ENCODE assay signal across 1 cellular context in genomic region chr7:47500103-47500563, GRCh38.
A peak's percentile ranks its signal among the peaks of the same experiment; 100 is the strongest.
TF ChIP-seq lines count a peak whose summit lies in the region.

No MANE protein-coding gene starts in this region.

TF ChIP-seq in HepG2, 621 proteins besides CTCF, POLR2A, EP300 and RAD21 (continued from another document and continues in another):
- no peak for TF ChIP-seq CBX1 (IDR thresholded peaks at IDR 0.05; ENCODE audit: low read depth)
- TF ChIP-seq NR2F6 (IDR thresholded peaks at IDR 0.05), result 0 out of 2 replicates have a peak, but pooled peaks have one; percentile 42
- peak; percentile 79 for TF ChIP-seq NR2F6 (CRISPR knock-in tag; IDR thresholded peaks at IDR 0.05)
- no peak for TF ChIP-seq HCFC1 (IDR thresholded peaks at IDR 0.05; ENCODE audit: low read depth, low read length)
- TF ChIP-seq NFKBIZ (CRISPR knock-in tag; IDR thresholded peaks at IDR 0.05), result no peak
- TF ChIP-seq HMG20A (CRISPR knock-in tag; IDR thresholded peaks at IDR 0.05; ENCODE audit: borderline replicate concordance), result peak; percentile 73; the same call in 1 of the 2 replicates
- TF ChIP-seq ZNF570 (CRISPR knock-in tag; IDR thresholded peaks at IDR 0.05; ENCODE audit: borderline replicate concordance), result no peak
- TF ChIP-seq, protein P1, sequence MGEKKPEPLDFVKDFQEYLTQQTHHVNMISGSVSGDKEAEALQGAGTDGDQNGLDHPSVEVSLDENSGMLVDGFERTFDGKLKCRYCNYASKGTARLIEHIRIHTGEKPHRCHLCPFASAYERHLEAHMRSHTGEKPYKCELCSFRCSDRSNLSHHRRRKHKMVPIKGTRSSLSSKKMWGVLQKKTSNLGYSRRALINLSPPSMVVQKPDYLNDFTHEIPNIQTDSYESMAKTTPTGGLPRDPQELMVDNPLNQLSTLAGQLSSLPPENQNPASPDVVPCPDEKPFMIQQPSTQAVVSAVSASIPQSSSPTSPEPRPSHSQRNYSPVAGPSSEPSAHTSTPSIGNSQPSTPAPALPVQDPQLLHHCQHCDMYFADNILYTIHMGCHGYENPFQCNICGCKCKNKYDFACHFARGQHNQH (CRISPR knock-in tag; IDR thresholded peaks at IDR 0.05), result peak; percentile 82
- TF ChIP-seq HMG20B (CRISPR knock-in tag; conservative IDR thresholded peaks at IDR 0.05), result no peak
- TF ChIP-seq BCL3 (CRISPR knock-in tag; IDR thresholded peaks at IDR 0.05), result no peak
- TF ChIP-seq CENPX (CRISPR knock-in tag; IDR thresholded peaks at IDR 0.05), result no peak
- TF ChIP-seq ONECUT2 (CRISPR knock-in tag; IDR thresholded peaks at IDR 0.05), result no peak
- no peak for TF ChIP-seq YEATS2 (CRISPR knock-in tag; IDR thresholded peaks at IDR 0.05; ENCODE audit: borderline replicate concordance)
- TF ChIP-seq, protein P2, sequence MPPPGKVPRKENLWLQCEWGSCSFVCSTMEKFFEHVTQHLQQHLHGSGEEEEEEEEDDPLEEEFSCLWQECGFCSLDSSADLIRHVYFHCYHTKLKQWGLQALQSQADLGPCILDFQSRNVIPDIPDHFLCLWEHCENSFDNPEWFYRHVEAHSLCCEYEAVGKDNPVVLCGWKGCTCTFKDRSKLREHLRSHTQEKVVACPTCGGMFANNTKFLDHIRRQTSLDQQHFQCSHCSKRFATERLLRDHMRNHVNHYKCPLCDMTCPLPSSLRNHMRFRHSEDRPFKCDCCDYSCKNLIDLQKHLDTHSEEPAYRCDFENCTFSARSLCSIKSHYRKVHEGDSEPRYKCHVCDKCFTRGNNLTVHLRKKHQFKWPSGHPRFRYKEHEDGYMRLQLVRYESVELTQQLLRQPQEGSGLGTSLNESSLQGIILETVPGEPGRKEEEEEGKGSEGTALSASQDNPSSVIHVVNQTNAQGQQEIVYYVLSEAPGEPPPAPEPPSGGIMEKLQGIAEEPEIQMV (CRISPR knock-in tag; IDR thresholded peaks at IDR 0.05; ENCODE audit: low read depth), result no peak
- TF ChIP-seq ZNF816 (CRISPR knock-in tag; IDR thresholded peaks at IDR 0.05; ENCODE audit: borderline replicate concordance), result no peak
- no peak for TF ChIP-seq THAP7 (CRISPR knock-in tag; IDR thresholded peaks at IDR 0.05)
- TF ChIP-seq ZSCAN29 (CRISPR knock-in tag; conservative IDR thresholded peaks at IDR 0.05), result 0 out of 2 replicates have a peak, but pooled peaks have one; percentile 21
- no peak for TF ChIP-seq MXI1 (IDR thresholded peaks at IDR 0.05; ENCODE audit: borderline replicate concordance, low read depth, low read length)
- TF ChIP-seq DPF2 (CRISPR knock-in tag; IDR thresholded peaks at IDR 0.05; ENCODE audit: borderline replicate concordance, low read depth), result peak; percentile 48; the same call in 1 of the 2 replicates
- TF ChIP-seq ZNF225 (CRISPR knock-in tag; IDR thresholded peaks at IDR 0.05), result no peak
- TF ChIP-seq, protein P3, sequence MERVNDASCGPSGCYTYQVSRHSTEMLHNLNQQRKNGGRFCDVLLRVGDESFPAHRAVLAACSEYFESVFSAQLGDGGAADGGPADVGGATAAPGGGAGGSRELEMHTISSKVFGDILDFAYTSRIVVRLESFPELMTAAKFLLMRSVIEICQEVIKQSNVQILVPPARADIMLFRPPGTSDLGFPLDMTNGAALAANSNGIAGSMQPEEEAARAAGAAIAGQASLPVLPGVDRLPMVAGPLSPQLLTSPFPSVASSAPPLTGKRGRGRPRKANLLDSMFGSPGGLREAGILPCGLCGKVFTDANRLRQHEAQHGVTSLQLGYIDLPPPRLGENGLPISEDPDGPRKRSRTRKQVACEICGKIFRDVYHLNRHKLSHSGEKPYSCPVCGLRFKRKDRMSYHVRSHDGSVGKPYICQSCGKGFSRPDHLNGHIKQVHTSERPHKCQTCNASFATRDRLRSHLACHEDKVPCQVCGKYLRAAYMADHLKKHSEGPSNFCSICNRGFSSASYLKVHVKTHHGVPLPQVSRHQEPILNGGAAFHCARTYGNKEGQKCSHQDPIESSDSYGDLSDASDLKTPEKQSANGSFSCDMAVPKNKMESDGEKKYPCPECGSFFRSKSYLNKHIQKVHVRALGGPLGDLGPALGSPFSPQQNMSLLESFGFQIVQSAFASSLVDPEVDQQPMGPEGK (CRISPR knock-in tag; IDR thresholded peaks at IDR 0.05), result peak; percentile 53; the same call in 1 of the 2 replicates
- TF ChIP-seq NR2C2 (CRISPR knock-in tag; IDR thresholded peaks at IDR 0.05; ENCODE audit: borderline replicate concordance), result peak; percentile 56; the same call in 1 of the 2 replicates
- 0 out of 2 replicates have a peak, but pooled peaks have one; percentile 56 for TF ChIP-seq ZBTB20 (CRISPR knock-in tag; IDR thresholded peaks at IDR 0.05; ENCODE audit: borderline replicate concordance, low read depth)
- TF ChIP-seq, protein P4, sequence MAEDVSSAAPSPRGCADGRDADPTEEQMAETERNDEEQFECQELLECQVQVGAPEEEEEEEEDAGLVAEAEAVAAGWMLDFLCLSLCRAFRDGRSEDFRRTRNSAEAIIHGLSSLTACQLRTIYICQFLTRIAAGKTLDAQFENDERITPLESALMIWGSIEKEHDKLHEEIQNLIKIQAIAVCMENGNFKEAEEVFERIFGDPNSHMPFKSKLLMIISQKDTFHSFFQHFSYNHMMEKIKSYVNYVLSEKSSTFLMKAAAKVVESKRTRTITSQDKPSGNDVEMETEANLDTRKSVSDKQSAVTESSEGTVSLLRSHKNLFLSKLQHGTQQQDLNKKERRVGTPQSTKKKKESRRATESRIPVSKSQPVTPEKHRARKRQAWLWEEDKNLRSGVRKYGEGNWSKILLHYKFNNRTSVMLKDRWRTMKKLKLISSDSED (CRISPR knock-in tag; IDR thresholded peaks at IDR 0.05), result no peak
- no peak for TF ChIP-seq ZNF660 (CRISPR knock-in tag; IDR thresholded peaks at IDR 0.05; ENCODE audit: borderline replicate concordance, low read depth)
- TF ChIP-seq, protein P5, sequence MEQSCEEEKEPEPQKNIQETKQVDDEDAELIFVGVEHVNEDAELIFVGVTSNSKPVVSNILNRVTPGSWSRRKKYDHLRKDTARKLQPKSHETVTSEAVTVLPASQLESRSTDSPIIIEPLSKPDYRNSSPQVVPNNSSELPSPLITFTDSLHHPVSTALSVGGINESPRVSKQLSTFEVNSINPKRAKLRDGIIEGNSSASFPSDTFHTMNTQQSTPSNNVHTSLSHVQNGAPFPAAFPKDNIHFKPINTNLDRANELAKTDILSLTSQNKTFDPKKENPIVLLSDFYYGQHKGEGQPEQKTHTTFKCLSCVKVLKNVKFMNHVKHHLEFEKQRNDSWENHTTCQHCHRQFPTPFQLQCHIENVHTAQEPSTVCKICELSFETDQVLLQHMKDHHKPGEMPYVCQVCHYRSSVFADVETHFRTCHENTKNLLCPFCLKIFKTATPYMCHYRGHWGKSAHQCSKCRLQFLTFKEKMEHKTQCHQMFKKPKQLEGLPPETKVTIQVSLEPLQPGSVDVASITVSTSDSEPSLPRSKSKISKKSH (CRISPR knock-in tag; IDR thresholded peaks at IDR 0.05; ENCODE audit: borderline replicate concordance), result peak; percentile 85; the same call in 1 of the 2 replicates
- no peak for TF ChIP-seq CREB3 (CRISPR knock-in tag; IDR thresholded peaks at IDR 0.05)
- TF ChIP-seq PRPF4 (IDR thresholded peaks at IDR 0.05; ENCODE audit: low read depth, low read length, poor library complexity, severe bottlenecking), result no peak
- no peak for TF ChIP-seq ZNF672 (CRISPR knock-in tag; IDR thresholded peaks at IDR 0.05)
- peak; percentile 64; the same call in 1 of the 2 replicates for TF ChIP-seq ZSCAN25 (CRISPR knock-in tag; IDR thresholded peaks at IDR 0.05)
- TF ChIP-seq FOSL1 (CRISPR knock-in tag; IDR thresholded peaks at IDR 0.05; ENCODE audit: borderline replicate concordance), result no peak
- peak; percentile 92 for TF ChIP-seq ZNF331 (CRISPR knock-in tag; IDR thresholded peaks at IDR 0.05)
- no peak for TF ChIP-seq CHD4 (IDR thresholded peaks at IDR 0.05; ENCODE audit: borderline replicate concordance, low read length)
- no peak for TF ChIP-seq SIN3B (IDR thresholded peaks at IDR 0.05; ENCODE audit: low read length)
- TF ChIP-seq PCBP1 (IDR thresholded peaks at IDR 0.05; ENCODE audit: borderline replicate concordance, low read depth, low read length), result no peak
- TF ChIP-seq ZBTB43 (CRISPR knock-in tag; conservative IDR thresholded peaks at IDR 0.05), result peak; percentile 52; the same call in 1 of the 2 replicates
- no peak for TF ChIP-seq ZNF557 (CRISPR knock-in tag; IDR thresholded peaks at IDR 0.05)
- peak; percentile 90 for TF ChIP-seq RARA (CRISPR knock-in tag; IDR thresholded peaks at IDR 0.05)
- TF ChIP-seq BORCS8-MEF2B (CRISPR knock-in tag; IDR thresholded peaks at IDR 0.05), result no peak
- TF ChIP-seq ZNF335 (CRISPR knock-in tag; IDR thresholded peaks at IDR 0.05), result no peak
- no peak for TF ChIP-seq SALL2 (CRISPR knock-in tag; IDR thresholded peaks at IDR 0.05)
- no peak for TF ChIP-seq MEIS1 (CRISPR knock-in tag; IDR thresholded peaks at IDR 0.05; ENCODE audit: borderline replicate concordance)
- no peak for TF ChIP-seq SP4 (CRISPR knock-in tag; IDR thresholded peaks at IDR 0.05)
- TF ChIP-seq, protein P6, sequence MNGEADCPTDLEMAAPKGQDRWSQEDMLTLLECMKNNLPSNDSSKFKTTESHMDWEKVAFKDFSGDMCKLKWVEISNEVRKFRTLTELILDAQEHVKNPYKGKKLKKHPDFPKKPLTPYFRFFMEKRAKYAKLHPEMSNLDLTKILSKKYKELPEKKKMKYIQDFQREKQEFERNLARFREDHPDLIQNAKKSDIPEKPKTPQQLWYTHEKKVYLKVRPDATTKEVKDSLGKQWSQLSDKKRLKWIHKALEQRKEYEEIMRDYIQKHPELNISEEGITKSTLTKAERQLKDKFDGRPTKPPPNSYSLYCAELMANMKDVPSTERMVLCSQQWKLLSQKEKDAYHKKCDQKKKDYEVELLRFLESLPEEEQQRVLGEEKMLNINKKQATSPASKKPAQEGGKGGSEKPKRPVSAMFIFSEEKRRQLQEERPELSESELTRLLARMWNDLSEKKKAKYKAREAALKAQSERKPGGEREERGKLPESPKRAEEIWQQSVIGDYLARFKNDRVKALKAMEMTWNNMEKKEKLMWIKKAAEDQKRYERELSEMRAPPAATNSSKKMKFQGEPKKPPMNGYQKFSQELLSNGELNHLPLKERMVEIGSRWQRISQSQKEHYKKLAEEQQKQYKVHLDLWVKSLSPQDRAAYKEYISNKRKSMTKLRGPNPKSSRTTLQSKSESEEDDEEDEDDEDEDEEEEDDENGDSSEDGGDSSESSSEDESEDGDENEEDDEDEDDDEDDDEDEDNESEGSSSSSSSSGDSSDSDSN (CRISPR knock-in tag; IDR thresholded peaks at IDR 0.05), result peak; percentile 45; the same call in 1 of the 2 replicates
- TF ChIP-seq ZNF207 (IDR thresholded peaks at IDR 0.05; ENCODE audit: borderline replicate concordance), result no peak
- no peak; the same call in 1 of the 2 replicates for TF ChIP-seq DNMT3B (CRISPR knock-in tag; conservative IDR thresholded peaks at IDR 0.05)
- TF ChIP-seq MTERF4 (CRISPR knock-in tag; IDR thresholded peaks at IDR 0.05), result 0 out of 2 replicates have a peak, but pooled peaks have one; percentile 43
- TF ChIP-seq ATF1 (CRISPR knock-in tag; IDR thresholded peaks at IDR 0.05), result no peak
- TF ChIP-seq ZNF891 (CRISPR knock-in tag; IDR thresholded peaks at IDR 0.05), result no peak; the same call in 1 of the 2 replicates
- TF ChIP-seq, protein P7, sequence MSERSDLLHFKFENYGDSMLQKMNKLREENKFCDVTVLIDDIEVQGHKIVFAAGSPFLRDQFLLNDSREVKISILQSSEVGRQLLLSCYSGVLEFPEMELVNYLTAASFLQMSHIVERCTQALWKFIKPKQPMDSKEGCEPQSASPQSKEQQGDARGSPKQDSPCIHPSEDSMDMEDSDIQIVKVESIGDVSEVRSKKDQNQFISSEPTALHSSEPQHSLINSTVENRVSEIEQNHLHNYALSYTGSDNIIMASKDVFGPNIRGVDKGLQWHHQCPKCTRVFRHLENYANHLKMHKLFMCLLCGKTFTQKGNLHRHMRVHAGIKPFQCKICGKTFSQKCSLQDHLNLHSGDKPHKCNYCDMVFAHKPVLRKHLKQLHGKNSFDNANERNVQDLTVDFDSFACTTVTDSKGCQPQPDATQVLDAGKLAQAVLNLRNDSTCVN (CRISPR knock-in tag; IDR thresholded peaks at IDR 0.05; ENCODE audit: borderline replicate concordance), result no peak
- no peak for TF ChIP-seq ZZZ3 (CRISPR knock-in tag; IDR thresholded peaks at IDR 0.05; ENCODE audit: borderline replicate concordance)
- peak; percentile 88 for TF ChIP-seq PITX1 (CRISPR knock-in tag; IDR thresholded peaks at IDR 0.05)
- peak; percentile 44; the same call in 1 of the 2 replicates for TF ChIP-seq CBX5 (CRISPR knock-in tag; IDR thresholded peaks at IDR 0.05; ENCODE audit: borderline replicate concordance)
